In the genomic region with DNA sequence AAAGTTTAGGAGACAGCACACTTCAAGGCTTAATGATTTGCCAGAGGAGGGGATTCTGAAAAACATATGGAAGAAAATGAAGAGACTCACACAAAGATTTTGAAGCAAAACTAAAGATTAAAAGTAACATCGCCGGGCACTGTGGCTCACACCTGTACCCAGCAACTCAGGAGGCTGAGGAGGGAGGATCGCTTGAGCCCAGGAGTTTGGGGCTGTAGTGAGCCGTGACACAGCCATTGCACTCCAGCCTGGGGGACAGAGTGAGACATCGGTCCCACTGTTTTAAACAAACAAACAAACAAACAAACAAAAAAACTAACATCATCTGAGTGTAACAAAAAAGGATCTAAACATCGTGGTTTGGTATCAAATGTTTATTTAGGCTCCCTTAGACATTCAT, we compare ENCODE assay signal across 13 cellular contexts. TPM values are rescaled to one million over a fixed set of nuclear protein-coding genes. Genes with fewer than 3 reads are reported as not detected.
DNase-seq lines count a peak whose midpoint lies in the region; ATAC-seq, FAIRE-seq and TF ChIP-seq lines count a peak whose summit lies in the region.
"Had no signal": no experiment of that assay in that cellular context is flagged by ENCODE, and none has a peak within 500 bp of the region (broad histone marks: within the 10 kb centered on the region; RNA-seq: fewer than 3 reads in every experiment).

No MANE protein-coding gene starts in this region.

- 76% methylated on average over 6 of the region's 6 CpGs for whole genome bisulfite sequencing in A549 (ENCODE audit: missing lambda C conversion rate)

- no peak for TF ChIP-seq CTCF in A549 (IDR thresholded peaks at IDR 0.05)
- no peak for TF ChIP-seq CTCF in Calu3 (IDR thresholded peaks at IDR 0.05; ENCODE audit: unreplicated experiment)
- no peak for TF ChIP-seq CTCF in Peyer's patch (IDR thresholded peaks at IDR 0.05)

- DNase-seq in A549 (ENCODE audit: low read depth in 1 of 2, low spot score in 1 of 2) = no peak
- no peak for DNase-seq in Calu3
- no peak for DNase-seq in Peyer's patch
- DNase-seq in SW480 (ENCODE audit: low spot score) = no peak
- no peak for DNase-seq in activated gamma-delta T cell (lab: John Stamatoyannopoulos, UW)
- DNase-seq: DMS79, dorsolateral prefrontal cortex, hypothalamus, midbrain, NCI-H1417 had no signal

- no peaks in the 10 kb centered on the region for H3K27me3 Mint-ChIP-seq in Calu3 (ENCODE audit: unreplicated experiment)
- H3K27me3 Mint-ChIP-seq in activated naive CD8-positive, alpha-beta T cell = no peaks in the 10 kb centered on the region

- H3K9ac ChIP-seq in mucosa of rectum (ENCODE audit: low read depth in 1 of 2, low read length in 2 of 2) = peak overlapping the region in 1 of 2 donors; percentile 17

- intact Hi-C loops in Calu3 (cut with micrococcal nuclease; ENCODE audit: unreplicated experiment) = no loop called here

- CTCF ChIA-PET in A549 (lab: Yijun Ruan, JAX) = no interaction called here
- CTCF ChIA-PET in Calu3 (lab: Charles Lee) = no interaction called here

- no peaks in the 10 kb centered on the region for H3K9me3 Mint-ChIP-seq in Calu3 (ENCODE audit: low read depth, unreplicated experiment)
- no peaks in the 10 kb centered on the region for H3K9me3 Mint-ChIP-seq in activated naive CD8-positive, alpha-beta T cell (ENCODE audit: low read depth)

- no peak overlapping the region for H3K27ac ChIP-seq in A549
- peak overlapping the region; percentile 1 to 32 for H3K27ac ChIP-seq in mucosa of rectum (ENCODE audit: low read depth in 2 of 2, low read length in 2 of 2)
- peak overlapping the region in 2 of 4 donors; percentile 27 to 98 for H3K27ac ChIP-seq in Peyer's patch
- H3K27ac ChIP-seq: dorsolateral prefrontal cortex had no signal

- H3K36me3 ChIP-seq in mucosa of rectum (ENCODE audit: control insufficient read depth in 2 of 2, insufficient read depth in 2 of 2, low read length in 2 of 2) = peaks cover 4 to 13% of the 10 kb centered on the region in 2 donors
- H3K36me3 ChIP-seq in Peyer's patch = no peaks in the 10 kb centered on the region

- ATAC-seq in A549 (no peak), HG03095 (IDR thresholded peaks at IDR 0.05; ENCODE audit: unreplicated experiment) (no peak)

- FAIRE-seq in A549 (lab: Jason Lieb, UNC) = no peak

- H3K4me1 Mint-ChIP-seq in Calu3 (ENCODE audit: low read depth, unreplicated experiment) = peaks cover 63% of the 10 kb centered on the region
- peaks cover 66% of the 10 kb centered on the region for H3K4me1 Mint-ChIP-seq in activated naive CD8-positive, alpha-beta T cell (ENCODE audit: low read depth)

- peaks cover 24% of the 10 kb centered on the region for H3K4me1 ChIP-seq in A549
- H3K4me1 ChIP-seq in mucosa of rectum (ENCODE audit: control insufficient read depth in 2 of 2, insufficient read depth in 2 of 2, low read length in 2 of 2) = peaks cover 28 to 32% of the 10 kb centered on the region in 2 donors
- H3K4me1 ChIP-seq in Peyer's patch = peaks cover 0 to 50% (median 7%) of the 10 kb centered on the region in 4 donors

- H3K27me3 ChIP-seq in mucosa of rectum (ENCODE audit: control insufficient read depth in 2 of 2, insufficient read depth in 2 of 2, low read length in 2 of 2) (no peaks in the 10 kb centered on the region), Peyer's patch (no peaks in the 10 kb centered on the region)
- H3K27me3 ChIP-seq: dorsolateral prefrontal cortex had no signal

- TF ChIP-seq EP300 in A549 (IDR thresholded peaks at IDR 0.05) = no peak

- peak overlapping the region; percentile 98 for H3K4me3 Mint-ChIP-seq in Calu3 (ENCODE audit: low read depth, unreplicated experiment)
- H3K4me3 Mint-ChIP-seq in activated naive CD8-positive, alpha-beta T cell = peak overlapping the region; percentile 74

- POLR2A ChIA-PET in A549 (lab: Yijun Ruan, JAX) = no interaction called here

- TF ChIP-seq RAD21 in A549 (conservative IDR thresholded peaks at IDR 0.05 in 1 of 2, IDR thresholded peaks at IDR 0.05 in 1 of 2) = no peak

- H3K4me3 ChIP-seq in A549 (no peak overlapping the region), mucosa of rectum (ENCODE audit: low read length in 2 of 2) (peak overlapping the region; percentile 10 to 31), Peyer's patch (peak overlapping the region in 2 of 4 donors; percentile 99)

- peak overlapping the region; percentile 11 for H3K27ac Mint-ChIP-seq in Calu3 (ENCODE audit: unreplicated experiment)
- no peak overlapping the region for H3K27ac Mint-ChIP-seq in activated naive CD8-positive, alpha-beta T cell

- no TSS peak for BruUV-seq in Calu3 (replicated peaks; lab: Mats Ljungman, UMichigan)

- H3K4me2 ChIP-seq in A549 = peak overlapping the region; percentile 89

- H3K9me3 ChIP-seq in A549 (no peaks in the 10 kb centered on the region), mucosa of rectum (ENCODE audit: control insufficient read depth in 2 of 2, low read length in 2 of 2) (no peaks in the 10 kb centered on the region), Peyer's patch (no peaks in the 10 kb centered on the region)

- no peak for TF ChIP-seq POLR2A in A549 (IDR thresholded peaks at IDR 0.05; ENCODE audit: low read length)
- no peak for TF ChIP-seq POLR2A in Peyer's patch (IDR thresholded peaks at IDR 0.05)

- peaks cover 90% of the 10 kb centered on the region for H3K36me3 Mint-ChIP-seq in Calu3 (ENCODE audit: insufficient read depth, unreplicated experiment)
- H3K36me3 Mint-ChIP-seq in activated naive CD8-positive, alpha-beta T cell = no peaks in the 10 kb centered on the region

TF ChIP-seq in A549, 52 proteins besides CTCF, POLR2A, EP300 and RAD21:
- TF ChIP-seq FOSB (CRISPR knock-in tag; IDR thresholded peaks at IDR 0.05) = no peak
TF ChIP-seq in A549: peak in this region for 0.

RNA-seq across cellular contexts. Expression of a gene that starts 2.5 kb away (rescaled TPM):
- polyA plus RNA-seq in A549 (2011; rRNA removed) = 172 and 192 TPM in 2 replicates
- 74.8 and 91.9 TPM in 2 replicates for polyA plus RNA-seq in A549 (2012; cell fraction: cytosol; rRNA removed)
- 37.1 and 58.4 TPM in 2 replicates for polyA plus RNA-seq in A549 (2012; cell fraction: nucleus; rRNA removed)
- 135 to 142 TPM (median 136 TPM) in 3 replicates for polyA plus RNA-seq in A549 (2017; fragmentation: RNase III; extraction: RNeasy Plus Mini Kit Qiagen cat#74134 plus additional on column Dnase treatment)
- 102 and 122 TPM in 2 replicates for polyA minus RNA-seq in A549 (2011; rRNA and poly(A)+ RNA removed)
- 292 and 301 TPM in 2 replicates for total RNA-seq in Calu3 (2022)
- 100 to 1,000 TPM in 2 of 4 donors, 10 to 100 TPM in 2; 47.9 to 156 (median 115) TPM for total RNA-seq in Peyer's patch

RNA-seq across cellular contexts. Expression of a gene that starts 33.7 kb away (rescaled TPM):
- 19.3 and 19.7 TPM in 2 replicates for polyA plus RNA-seq in A549 (2011; rRNA removed)
- 15.8 and 18.5 TPM in 2 replicates for polyA plus RNA-seq in A549 (2012; cell fraction: cytosol; rRNA removed)
- 69.2 and 108 TPM in 2 replicates for polyA plus RNA-seq in A549 (2012; cell fraction: nucleus; rRNA removed)
- 14.5 to 19.1 TPM (median 15.7 TPM) in 3 replicates for polyA plus RNA-seq in A549 (2017; fragmentation: RNase III; extraction: RNeasy Plus Mini Kit Qiagen cat#74134 plus additional on column Dnase treatment)
- polyA minus RNA-seq in A549 (2011; rRNA and poly(A)+ RNA removed) = 32.9 and 46.0 TPM in 2 replicates
- total RNA-seq in Calu3 (2022) = 36.8 and 38.1 TPM in 2 replicates
- 10 to 100 TPM in 3 of 4 donors, 1 to 10 TPM in 1; 9.1 to 36.3 (median 24.3) TPM for total RNA-seq in Peyer's patch

Comparison
In these comparisons a context has a peak if more than half of its experiments do, and no peak if none do; other contexts are left out.
1. H3K27ac ChIP-seq: peak in mucosa of rectum (2 of 2); none in A549 (0 of 2).